ENCODE assay signal across 25 cellular contexts in genomic region chr11:133919330-133920108, GRCh38. TPM values are rescaled to one million over a fixed set of nuclear protein-coding genes. Genes with fewer than 3 reads are reported as not detected.
DNase-seq lines count a peak whose midpoint lies in the region; ATAC-seq and TF ChIP-seq lines count a peak whose summit lies in the region.
"Had no signal": no experiment of that assay in that cellular context is flagged by ENCODE, and none has a peak within 500 bp of the region (broad histone marks: within the 10 kb centered on the region; RNA-seq: fewer than 3 reads in every experiment).

No MANE protein-coding gene starts in this region.

- peaks cover 26% of the 10 kb centered on the region for H3K4me1 Mint-ChIP-seq in activated naive CD4-positive, alpha-beta T cell treated with anti-CD3 and anti-CD28 coated beads, Interleukin-2, amount 10 ng/mL, durations not matched to agents 7 days and 5 days
- H3K4me1 Mint-ChIP-seq in effector memory CD8-positive, alpha-beta T cell (ENCODE audit: low read depth in 2 of 2): peaks cover 0 to 7% of the 10 kb centered on the region in 2 donors

- H3K36me3 ChIP-seq in osteoblast (ENCODE audit: insufficient read depth, low read length): no peaks in the 10 kb centered on the region
- H3K36me3 ChIP-seq: right lobe of liver, SJSA1 had no signal

- H3K9me3 ChIP-seq in osteoblast (ENCODE audit: low read depth, low read length): no peaks in the 10 kb centered on the region
- H3K9me3 ChIP-seq: right lobe of liver, SJSA1, thyroid gland had no signal

- H3K27me3 ChIP-seq in osteoblast (ENCODE audit: insufficient read depth, low read length): no peaks in the 10 kb centered on the region
- H3K27me3 ChIP-seq: SJSA1, thyroid gland had no signal

- H3K4me2 ChIP-seq in osteoblast (ENCODE audit: insufficient read depth, low read length): no peak overlapping the region

- peak; percentile 39 for DNase-seq in activated naive CD4-positive, alpha-beta T cell treated with anti-CD3 and anti-CD28 coated beads, Interleukin-2, amount 10 ng/mL, durations not matched to agents 7 days and 5 days
- DNase-seq in activated naive CD4-positive, alpha-beta T cell treated with Interleukin-2 at 50 U/mL for 16 hours: no peak
- DNase-seq in ELF-1 (ENCODE audit: low read depth, low spot score): peak; percentile 36
- no peak for DNase-seq in effector memory CD8-positive, alpha-beta T cell
- DNase-seq in osteoblast (ENCODE audit: insufficient read length, low spot score, missing footprints): peak; percentile 72
- no peak for DNase-seq in LoVo (ENCODE audit: low spot score)
- no peak for DNase-seq in stimulated activated CD4-positive, alpha-beta T cell treated with anti-CD3 and anti-CD28 coated beads, Interleukin-4, amount 100 ng/mL, for 1 hour
- DNase-seq in 8988T: no peak
- DNase-seq: activated CD4-positive, alpha-beta T cell treated with anti-CD3 and anti-CD28 coated beads, Interleukin-2, amount 50 U/mL, for 4 hours; activated T-cell treated with anti-CD3 and anti-CD28 coated beads, Interleukin-2, amount 50 U/mL, for 48 hours; amniotic stem cell; dermis blood vessel endothelial cell; HCEC 1CT; NCI-H1105; NCI-H2081 treated with DMSO at 0.1 percent for 48 hours; NCI-H446 treated with DMSO at 0.1 percent for 48 hours; right lobe of liver; T-helper 2 cell; thyroid gland had no signal

- H2AFZ ChIP-seq in osteoblast (ENCODE audit: low read length): no peak overlapping the region
- H2AFZ ChIP-seq: hepatocyte, parathyroid adenoma had no signal

- no peaks in the 10 kb centered on the region for H3K4me1 ChIP-seq in osteoblast (ENCODE audit: insufficient read depth, low read length)
- H3K4me1 ChIP-seq: parathyroid adenoma, right lobe of liver, SJSA1, thyroid gland had no signal

- CTCF ChIA-PET in activated naive CD4-positive, alpha-beta T cell treated with anti-CD3 and anti-CD28 coated beads, Interleukin-2, amount 10 ng/mL, durations not matched to agents 7 days and 5 days (lab: Charles Lee): interaction anchor here (0.6 to 1.4 kb wide), 3 partner anchors 9 to 216 kb away, joined by 3 read pairs; no protein-coding TSS in a partner anchor

- no peaks in the 10 kb centered on the region for H4K20me1 ChIP-seq in osteoblast (ENCODE audit: insufficient read depth, low read length)

- H3K4me3 ChIP-seq in osteoblast (ENCODE audit: insufficient read depth, low read length): no peak overlapping the region
- H3K4me3 ChIP-seq: hepatocyte, lung, right lobe of liver, SJSA1, thyroid gland had no signal

- TF ChIP-seq CTCF in osteoblast (IDR thresholded peaks at IDR 0.05; ENCODE audit: extremely low read depth, low read depth, low read length): no peak

- peak overlapping the region; percentile 33 for H3K27ac Mint-ChIP-seq in activated naive CD4-positive, alpha-beta T cell treated with anti-CD3 and anti-CD28 coated beads, Interleukin-2, amount 10 ng/mL, durations not matched to agents 7 days and 5 days
- H3K27ac Mint-ChIP-seq in effector memory CD8-positive, alpha-beta T cell: no peak overlapping the region

- H3K27ac ChIP-seq in osteoblast (ENCODE audit: low read depth, low read length): no peak overlapping the region
- H3K27ac ChIP-seq: hepatocyte, parathyroid adenoma, right lobe of liver, SJSA1, thyroid gland had no signal

- ATAC-seq in effector memory CD8-positive, alpha-beta T cell (replicated peaks): no peak
- ATAC-seq: Panc1, right lobe of liver had no signal

- no peaks in the 10 kb centered on the region for H3K9me3 Mint-ChIP-seq in activated naive CD4-positive, alpha-beta T cell treated with anti-CD3 and anti-CD28 coated beads, Interleukin-2, amount 10 ng/mL, durations not matched to agents 7 days and 5 days
- H3K9me3 Mint-ChIP-seq in effector memory CD8-positive, alpha-beta T cell: no peaks in the 10 kb centered on the region
- H3K9me3 Mint-ChIP-seq: CD8-positive, alpha-beta memory T cell had no signal

- H3K27me3 Mint-ChIP-seq in activated naive CD4-positive, alpha-beta T cell treated with anti-CD3 and anti-CD28 coated beads, Interleukin-2, amount 10 ng/mL, durations not matched to agents 7 days and 5 days: no peaks in the 10 kb centered on the region
- peaks cover 0 to 6% of the 10 kb centered on the region in 2 donors for H3K27me3 Mint-ChIP-seq in effector memory CD8-positive, alpha-beta T cell
- H3K27me3 Mint-ChIP-seq: CD8-positive, alpha-beta memory T cell had no signal

- no peaks in the 10 kb centered on the region for H3K79me2 ChIP-seq in osteoblast (ENCODE audit: insufficient read depth, low read length)
- H3K79me2 ChIP-seq: hepatocyte, parathyroid adenoma had no signal

- H3K4me3 Mint-ChIP-seq in activated naive CD4-positive, alpha-beta T cell treated with anti-CD3 and anti-CD28 coated beads, Interleukin-2, amount 10 ng/mL, durations not matched to agents 7 days and 5 days: peak overlapping the region; percentile 57
- peak overlapping the region; percentile 65 to 72 for H3K4me3 Mint-ChIP-seq in effector memory CD8-positive, alpha-beta T cell

- H3K36me3 Mint-ChIP-seq in activated naive CD4-positive, alpha-beta T cell treated with anti-CD3 and anti-CD28 coated beads, Interleukin-2, amount 10 ng/mL, durations not matched to agents 7 days and 5 days: peaks cover 39% of the 10 kb centered on the region
- no peaks in the 10 kb centered on the region for H3K36me3 Mint-ChIP-seq in effector memory CD8-positive, alpha-beta T cell (ENCODE audit: insufficient read depth)

RNA-seq across cellular contexts. Expression of gene IGSF9B, which starts 37.2 kb away (rescaled TPM):
- under 0.01 and 0.36 TPM in 2 replicates for total RNA-seq in osteoblast
- total RNA-seq: SJSA1 had no signal

Comparison
In these comparisons a context has a peak if more than half of its experiments do, and no peak if none do; other contexts are left out.
1. DNase-seq: peak in activated naive CD4-positive, alpha-beta T cell treated with anti-CD3 and anti-CD28 coated beads, Interleukin-2, amount 10 ng/mL, durations not matched to agents 7 days and 5 days (single experiment), ELF-1 (single experiment) and osteoblast (single experiment); none in activated naive CD4-positive, alpha-beta T cell treated with Interleukin-2 at 50 U/mL for 16 hours (single experiment), effector memory CD8-positive, alpha-beta T cell (0 of 3), LoVo (single experiment), stimulated activated CD4-positive, alpha-beta T cell treated with anti-CD3 and anti-CD28 coated beads, Interleukin-4, amount 100 ng/mL, for 1 hour (single experiment) and 8988T (single experiment).